1 cellular context compared by ENCODE assay signal in genomic region chr9:34458013-34458966, GRCh38.
TF ChIP-seq lines count a peak whose summit lies in the region.

TSS of gene DNAI1 (plus strand) at chr9:34458805. CDS start at chr9:34459006, 201 bp downstream.
A gene with protein sequence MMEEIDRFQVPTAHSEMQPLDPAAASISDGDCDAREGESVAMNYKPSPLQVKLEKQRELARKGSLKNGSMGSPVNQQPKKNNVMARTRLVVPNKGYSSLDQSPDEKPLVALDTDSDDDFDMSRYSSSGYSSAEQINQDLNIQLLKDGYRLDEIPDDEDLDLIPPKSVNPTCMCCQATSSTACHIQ (minus strand): TSS chr9:34458570. CDS start chr9:34458263, 307 bp downstream.

TF ChIP-seq in HepG2, 621 proteins besides CTCF, POLR2A, EP300 and RAD21 (continued from another document and continues in another):
- TF ChIP-seq ZNF512B (CRISPR knock-in tag; IDR thresholded peaks at IDR 0.05; ENCODE audit: borderline replicate concordance) (no peak), TBP (CRISPR knock-in tag; IDR thresholded peaks at IDR 0.05) (no peak), TGIF2 (CRISPR knock-in tag; IDR thresholded peaks at IDR 0.05) (peak; percentile 86), MAFF (IDR thresholded peaks at IDR 0.05; ENCODE audit: low read depth, low read length) (peak; percentile 44; the same call in 1 of the 2 replicates), ARID5B (CRISPR knock-in tag; IDR thresholded peaks at IDR 0.05) (no peak), CBX1 (IDR thresholded peaks at IDR 0.05; ENCODE audit: low read depth) (no peak), MAFG (CRISPR knock-in tag; IDR thresholded peaks at IDR 0.05) (peak; percentile 57; the same call in 1 of the 2 replicates), MED1 (CRISPR knock-in tag; IDR thresholded peaks at IDR 0.05) (no peak), PAX8 (CRISPR knock-in tag; IDR thresholded peaks at IDR 0.05; ENCODE audit: borderline replicate concordance) (no peak), TIGD3 (CRISPR knock-in tag; IDR thresholded peaks at IDR 0.05; ENCODE audit: borderline replicate concordance) (no peak), SMARCE1 (IDR thresholded peaks at IDR 0.05; ENCODE audit: borderline replicate concordance) (no peak), ELF1 (CRISPR knock-in tag; IDR thresholded peaks at IDR 0.05) (peak; percentile 99), PTBP1 (IDR thresholded peaks at IDR 0.05; ENCODE audit: low read depth, low read length, poor library complexity, severe bottlenecking) (no peak), KLF9 (CRISPR knock-in tag; IDR thresholded peaks at IDR 0.05; ENCODE audit: low read depth) (no peak), ZBTB1 (CRISPR knock-in tag; IDR thresholded peaks at IDR 0.05; ENCODE audit: borderline replicate concordance) (no peak), ZNF776 (CRISPR knock-in tag; IDR thresholded peaks at IDR 0.05) (no peak), ZNF577 (CRISPR knock-in tag; IDR thresholded peaks at IDR 0.05; ENCODE audit: borderline replicate concordance, low read depth) (no peak), CCDC6 (CRISPR knock-in tag; IDR thresholded peaks at IDR 0.05) (no peak), GFI1 (CRISPR knock-in tag; IDR thresholded peaks at IDR 0.05; ENCODE audit: borderline replicate concordance) (no peak), ZNF24 (IDR thresholded peaks at IDR 0.05) (no peak), ZNF790 (CRISPR knock-in tag; IDR thresholded peaks at IDR 0.05; ENCODE audit: borderline replicate concordance) (no peak), DNMT3B (CRISPR knock-in tag; conservative IDR thresholded peaks at IDR 0.05) (no peak), ZNF772 (CRISPR knock-in tag; IDR thresholded peaks at IDR 0.05) (no peak), E2F2 (CRISPR knock-in tag; IDR thresholded peaks at IDR 0.05; ENCODE audit: borderline replicate concordance) (no peak), HNF4G (IDR thresholded peaks at IDR 0.05; ENCODE audit: borderline replicate concordance, low read depth, low read length) (no peak), HNF4G (CRISPR knock-in tag; IDR thresholded peaks at IDR 0.05; ENCODE audit: borderline replicate concordance, low read depth) (no peak), ISL2 (CRISPR knock-in tag; IDR thresholded peaks at IDR 0.05) (no peak), ZNF550 (CRISPR knock-in tag; IDR thresholded peaks at IDR 0.05; ENCODE audit: borderline replicate concordance) (no peak), ZGPAT (CRISPR knock-in tag; IDR thresholded peaks at IDR 0.05) (peak; percentile 19; the same call in 1 of the 2 replicates), ZFP62 (CRISPR knock-in tag; IDR thresholded peaks at IDR 0.05) (no peak), ZNF616 (CRISPR knock-in tag; IDR thresholded peaks at IDR 0.05; ENCODE audit: low read depth) (no peak), ATAD3A (CRISPR knock-in tag; IDR thresholded peaks at IDR 0.05) (no peak), ZNF782 (CRISPR knock-in tag; IDR thresholded peaks at IDR 0.05; ENCODE audit: borderline replicate concordance) (no peak), ZNF276 (CRISPR knock-in tag; IDR thresholded peaks at IDR 0.05; ENCODE audit: low read depth) (no peak), NR2F1 (CRISPR knock-in tag; IDR thresholded peaks at IDR 0.05) (no peak), NFKB2 (CRISPR knock-in tag; IDR thresholded peaks at IDR 0.05; ENCODE audit: borderline replicate concordance) (no peak)
- TF ChIP-seq, protein P1, sequence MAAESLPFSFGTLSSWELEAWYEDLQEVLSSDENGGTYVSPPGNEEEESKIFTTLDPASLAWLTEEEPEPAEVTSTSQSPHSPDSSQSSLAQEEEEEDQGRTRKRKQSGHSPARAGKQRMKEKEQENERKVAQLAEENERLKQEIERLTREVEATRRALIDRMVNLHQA (CRISPR knock-in tag; IDR thresholded peaks at IDR 0.05), result no peak
- TF ChIP-seq, protein P2, sequence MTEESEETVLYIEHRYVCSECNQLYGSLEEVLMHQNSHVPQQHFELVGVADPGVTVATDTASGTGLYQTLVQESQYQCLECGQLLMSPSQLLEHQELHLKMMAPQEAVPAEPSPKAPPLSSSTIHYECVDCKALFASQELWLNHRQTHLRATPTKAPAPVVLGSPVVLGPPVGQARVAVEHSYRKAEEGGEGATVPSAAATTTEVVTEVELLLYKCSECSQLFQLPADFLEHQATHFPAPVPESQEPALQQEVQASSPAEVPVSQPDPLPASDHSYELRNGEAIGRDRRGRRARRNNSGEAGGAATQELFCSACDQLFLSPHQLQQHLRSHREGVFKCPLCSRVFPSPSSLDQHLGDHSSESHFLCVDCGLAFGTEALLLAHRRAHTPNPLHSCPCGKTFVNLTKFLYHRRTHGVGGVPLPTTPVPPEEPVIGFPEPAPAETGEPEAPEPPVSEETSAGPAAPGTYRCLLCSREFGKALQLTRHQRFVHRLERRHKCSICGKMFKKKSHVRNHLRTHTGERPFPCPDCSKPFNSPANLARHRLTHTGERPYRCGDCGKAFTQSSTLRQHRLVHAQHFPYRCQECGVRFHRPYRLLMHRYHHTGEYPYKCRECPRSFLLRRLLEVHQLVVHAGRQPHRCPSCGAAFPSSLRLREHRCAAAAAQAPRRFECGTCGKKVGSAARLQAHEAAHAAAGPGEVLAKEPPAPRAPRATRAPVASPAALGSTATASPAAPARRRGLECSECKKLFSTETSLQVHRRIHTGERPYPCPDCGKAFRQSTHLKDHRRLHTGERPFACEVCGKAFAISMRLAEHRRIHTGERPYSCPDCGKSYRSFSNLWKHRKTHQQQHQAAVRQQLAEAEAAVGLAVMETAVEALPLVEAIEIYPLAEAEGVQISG (CRISPR knock-in tag; IDR thresholded peaks at IDR 0.05), result no peak
- TF ChIP-seq, protein P3, sequence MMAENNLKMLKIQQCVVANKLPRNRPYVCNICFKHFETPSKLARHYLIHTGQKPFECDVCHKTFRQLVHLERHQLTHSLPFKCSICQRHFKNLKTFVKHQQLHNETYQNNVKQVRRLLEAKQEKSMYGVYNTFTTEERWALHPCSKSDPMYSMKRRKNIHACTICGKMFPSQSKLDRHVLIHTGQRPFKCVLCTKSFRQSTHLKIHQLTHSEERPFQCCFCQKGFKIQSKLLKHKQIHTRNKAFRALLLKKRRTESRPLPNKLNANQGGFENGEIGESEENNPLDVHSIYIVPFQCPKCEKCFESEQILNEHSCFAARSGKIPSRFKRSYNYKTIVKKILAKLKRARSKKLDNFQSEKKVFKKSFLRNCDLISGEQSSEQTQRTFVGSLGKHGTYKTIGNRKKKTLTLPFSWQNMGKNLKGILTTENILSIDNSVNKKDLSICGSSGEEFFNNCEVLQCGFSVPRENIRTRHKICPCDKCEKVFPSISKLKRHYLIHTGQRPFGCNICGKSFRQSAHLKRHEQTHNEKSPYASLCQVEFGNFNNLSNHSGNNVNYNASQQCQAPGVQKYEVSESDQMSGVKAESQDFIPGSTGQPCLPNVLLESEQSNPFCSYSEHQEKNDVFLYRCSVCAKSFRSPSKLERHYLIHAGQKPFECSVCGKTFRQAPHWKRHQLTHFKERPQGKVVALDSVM (CRISPR knock-in tag; IDR thresholded peaks at IDR 0.05), result no peak
- TF ChIP-seq, protein P4, sequence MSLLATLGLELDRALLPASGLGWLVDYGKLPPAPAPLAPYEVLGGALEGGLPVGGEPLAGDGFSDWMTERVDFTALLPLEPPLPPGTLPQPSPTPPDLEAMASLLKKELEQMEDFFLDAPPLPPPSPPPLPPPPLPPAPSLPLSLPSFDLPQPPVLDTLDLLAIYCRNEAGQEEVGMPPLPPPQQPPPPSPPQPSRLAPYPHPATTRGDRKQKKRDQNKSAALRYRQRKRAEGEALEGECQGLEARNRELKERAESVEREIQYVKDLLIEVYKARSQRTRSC (CRISPR knock-in tag; IDR thresholded peaks at IDR 0.05; ENCODE audit: low read depth), result no peak
- TF ChIP-seq, protein P5, sequence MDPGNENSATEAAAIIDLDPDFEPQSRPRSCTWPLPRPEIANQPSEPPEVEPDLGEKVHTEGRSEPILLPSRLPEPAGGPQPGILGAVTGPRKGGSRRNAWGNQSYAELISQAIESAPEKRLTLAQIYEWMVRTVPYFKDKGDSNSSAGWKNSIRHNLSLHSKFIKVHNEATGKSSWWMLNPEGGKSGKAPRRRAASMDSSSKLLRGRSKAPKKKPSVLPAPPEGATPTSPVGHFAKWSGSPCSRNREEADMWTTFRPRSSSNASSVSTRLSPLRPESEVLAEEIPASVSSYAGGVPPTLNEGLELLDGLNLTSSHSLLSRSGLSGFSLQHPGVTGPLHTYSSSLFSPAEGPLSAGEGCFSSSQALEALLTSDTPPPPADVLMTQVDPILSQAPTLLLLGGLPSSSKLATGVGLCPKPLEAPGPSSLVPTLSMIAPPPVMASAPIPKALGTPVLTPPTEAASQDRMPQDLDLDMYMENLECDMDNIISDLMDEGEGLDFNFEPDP (CRISPR knock-in tag; conservative IDR thresholded peaks at IDR 0.05), result no peak
